9 cellular contexts compared by ENCODE assay signal in the genomic region with DNA sequence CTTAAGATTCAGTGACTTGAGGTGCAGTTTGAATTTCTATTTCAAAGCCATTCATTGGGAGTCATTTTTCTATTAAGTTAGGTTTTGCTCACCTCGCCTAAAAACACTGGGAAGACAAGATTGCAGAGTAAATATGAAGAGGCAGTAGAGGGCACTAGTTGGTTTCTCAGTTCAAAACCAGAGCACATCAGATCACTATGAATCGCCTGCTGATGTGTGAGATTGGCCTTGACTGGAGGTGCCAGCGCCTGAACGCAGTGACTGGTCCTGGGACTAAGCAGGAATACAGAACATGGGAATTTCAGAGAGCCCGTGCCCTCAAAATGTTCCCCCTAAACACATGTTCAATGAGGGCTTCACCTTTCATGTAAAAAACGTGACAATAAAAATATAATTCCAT.
DNase-seq lines count a peak whose midpoint lies in the region; ATAC-seq and TF ChIP-seq lines count a peak whose summit lies in the region.
"Had no signal": no experiment of that assay in that cellular context is flagged by ENCODE, and none has a peak within 500 bp of the region (broad histone marks: within the 10 kb centered on the region; RNA-seq: fewer than 3 reads in every experiment).

No MANE protein-coding gene starts in this region.

- POLR2A ChIA-PET in CD8-positive, alpha-beta memory T cell (lab: Charles Lee) = no interaction called here

- H3K4me3 ChIP-seq in OCI-LY3 (ENCODE audit: low read length) (no peak overlapping the region), transverse colon (no peak overlapping the region)
- no peak overlapping the region for H3K4me3 ChIP-seq in CD8-positive, alpha-beta memory T cell (ENCODE audit: low read length)

- no peak overlapping the region for H2AFZ ChIP-seq in OCI-LY3 (ENCODE audit: low read depth, low read length)

- H3K4me1 Mint-ChIP-seq in CD8-positive, alpha-beta memory T cell = peaks cover 0 to 26% (median 2%) of the 10 kb centered on the region in 3 donors

- peak overlapping the region in 4 of 8 donors; percentile 2 to 86 (median 72) for H3K27ac Mint-ChIP-seq in CD8-positive, alpha-beta memory T cell

- H3K27ac ChIP-seq in OCI-LY3 (ENCODE audit: low read length) (no peak overlapping the region), transverse colon (peak overlapping the region; percentile 58 to 79 (median 67))
- no peak overlapping the region for H3K27ac ChIP-seq in CD8-positive, alpha-beta memory T cell (ENCODE audit: low read depth, low read length)

- H3K36me3 Mint-ChIP-seq in CD8-positive, alpha-beta memory T cell = peaks cover 0 to 71% (median 22%) of the 10 kb centered on the region in 3 donors

- no peak for TF ChIP-seq EP300 in transverse colon (IDR thresholded peaks at IDR 0.05; ENCODE audit: low read depth)

- H3K4me2 ChIP-seq in OCI-LY3 (ENCODE audit: low read length) = no peak overlapping the region

- ATAC-seq in HG02885 (IDR thresholded peaks at IDR 0.05; ENCODE audit: poor library complexity, unreplicated experiment) (peak; percentile 69), left lobe of liver (peak; percentile 80)

- H3K27me3 ChIP-seq in OCI-LY3 (ENCODE audit: low read depth, low read length) (peaks cover 16% of the 10 kb centered on the region; the same call in 1 of the 2 replicates), transverse colon (no peaks in the 10 kb centered on the region)
- no peaks in the 10 kb centered on the region for H3K27me3 ChIP-seq in CD8-positive, alpha-beta memory T cell (ENCODE audit: insufficient read depth, low read length, poor library complexity, severe bottlenecking)

- H3K9me3 Mint-ChIP-seq in CD8-positive, alpha-beta memory T cell = no peaks in the 10 kb centered on the region
- H3K9me3 Mint-ChIP-seq: central memory CD8-positive, alpha-beta T cell had no signal

- no peaks in the 10 kb centered on the region; the same call in 1 of the 2 replicates for H4K20me1 ChIP-seq in OCI-LY3 (ENCODE audit: insufficient read depth, low read length)

- no peak overlapping the region for H3K4me3 Mint-ChIP-seq in CD8-positive, alpha-beta memory T cell
- H3K4me3 Mint-ChIP-seq: central memory CD8-positive, alpha-beta T cell had no signal

- H3K4me1 ChIP-seq in OCI-LY3 (ENCODE audit: low read length) (no peaks in the 10 kb centered on the region), transverse colon (peaks cover 18 to 48% (median 23%) of the 10 kb centered on the region in 4 donors)
- no peaks in the 10 kb centered on the region for H3K4me1 ChIP-seq in CD8-positive, alpha-beta memory T cell (ENCODE audit: insufficient read depth, low read length)

- WGBS in transverse colon (ENCODE audit: low coverage in 1 of 2), 2 donors = 23 to 43% methylated on average over 6 of the region's 6 CpGs

- no peaks in the 10 kb centered on the region for H3K79me2 ChIP-seq in OCI-LY3 (ENCODE audit: low read length)

- TF ChIP-seq CTCF in OCI-LY3 (IDR thresholded peaks at IDR 0.05; ENCODE audit: low read depth, low read length) (peak; percentile 61), transverse colon (IDR thresholded peaks at IDR 0.05) (peak; percentile 32 to 58 (median 38))

- peak; percentile 64 for DNase-seq in SIG-M5 treated with dmso at 0.1 percent for 504 hours (lab: John Stamatoyannopoulos, UW; ENCODE audit: unreplicated experiment)
- no peak for DNase-seq in SIG-M5 (lab: John Stamatoyannopoulos, UW)
- DNase-seq in T47D (ENCODE audit: low read depth in 1 of 2, low spot score in 1 of 2) = peak; percentile 44 to 87
- peak; percentile 68 for DNase-seq in left lobe of liver (ENCODE audit: low spot score)
- peak; percentile 57 for DNase-seq in transverse colon
- DNase-seq in CD8-positive, alpha-beta memory T cell = no peak

- CTCF ChIA-PET in CD8-positive, alpha-beta memory T cell (lab: Charles Lee) = interaction anchor here (1.2 kb wide), 1 partner anchor 254 kb away, joined by 3 read pairs; no protein-coding TSS in a partner anchor

- H3K9ac ChIP-seq in OCI-LY3 (ENCODE audit: low read length) = no peak overlapping the region

- in situ Hi-C loops in T47D (cut with HindIII; ENCODE audit: low pct_unique_long_range_greater_than_20kb, low sequenced_read_pairs) = no loop called here
- in situ Hi-C loops in transverse colon (cut with MboI; ENCODE audit: low pct_ligation_motif_present in 1 of 4, low pct_unique_long_range_greater_than_20kb in 1 of 4, low sequenced_read_pairs in 3 of 4) = loop anchor here in 2 of 4 donors (10.0 to 25.0 kb wide), 3 partner anchors 153 to 340 kb away; partner anchors contain the start of gene BHLHE40 (in 1 of the 2)

- TF ChIP-seq POLR2A in transverse colon (IDR thresholded peaks at IDR 0.05) = no peak

- intact Hi-C loops in transverse colon (cut with DNase I; ENCODE audit: low total_unique reads) = loop anchor here (10.0 kb wide), 2 partner anchors 53 to 263 kb away; no protein-coding TSS in a partner anchor

- H3K36me3 ChIP-seq in OCI-LY3 (replicated peaks; ENCODE audit: low read depth, low read length) (no peaks in the 10 kb centered on the region), transverse colon (no peaks in the 10 kb centered on the region)
- no peaks in the 10 kb centered on the region for H3K36me3 ChIP-seq in CD8-positive, alpha-beta memory T cell (ENCODE audit: insufficient read depth, low read length)

- no peaks in the 10 kb centered on the region for H3K27me3 Mint-ChIP-seq in CD8-positive, alpha-beta memory T cell
- H3K27me3 Mint-ChIP-seq: central memory CD8-positive, alpha-beta T cell had no signal

- H3K9me3 ChIP-seq in OCI-LY3 (ENCODE audit: insufficient read depth, low read length) = no peaks in the 10 kb centered on the region
- H3K9me3 ChIP-seq in transverse colon = no peaks in the 10 kb centered on the region
- H3K9me3 ChIP-seq in CD8-positive, alpha-beta memory T cell (ENCODE audit: low read length) = no peaks in the 10 kb centered on the region

Comparison
In these comparisons a context has a peak if more than half of its experiments do, and no peak if none do; other contexts are left out.
1. DNase-seq: peak in SIG-M5 treated with dmso at 0.1 percent for 504 hours (single experiment), T47D (2 of 2), left lobe of liver (single experiment) and transverse colon (single experiment); none in SIG-M5 (single experiment) and CD8-positive, alpha-beta memory T cell (0 of 5).
2. H3K27ac ChIP-seq: peak in transverse colon (4 of 4); none in OCI-LY3 (single experiment) and CD8-positive, alpha-beta memory T cell (single experiment).